Comparison of ENCODE assay signal across 10 cellular contexts in the genomic region with DNA sequence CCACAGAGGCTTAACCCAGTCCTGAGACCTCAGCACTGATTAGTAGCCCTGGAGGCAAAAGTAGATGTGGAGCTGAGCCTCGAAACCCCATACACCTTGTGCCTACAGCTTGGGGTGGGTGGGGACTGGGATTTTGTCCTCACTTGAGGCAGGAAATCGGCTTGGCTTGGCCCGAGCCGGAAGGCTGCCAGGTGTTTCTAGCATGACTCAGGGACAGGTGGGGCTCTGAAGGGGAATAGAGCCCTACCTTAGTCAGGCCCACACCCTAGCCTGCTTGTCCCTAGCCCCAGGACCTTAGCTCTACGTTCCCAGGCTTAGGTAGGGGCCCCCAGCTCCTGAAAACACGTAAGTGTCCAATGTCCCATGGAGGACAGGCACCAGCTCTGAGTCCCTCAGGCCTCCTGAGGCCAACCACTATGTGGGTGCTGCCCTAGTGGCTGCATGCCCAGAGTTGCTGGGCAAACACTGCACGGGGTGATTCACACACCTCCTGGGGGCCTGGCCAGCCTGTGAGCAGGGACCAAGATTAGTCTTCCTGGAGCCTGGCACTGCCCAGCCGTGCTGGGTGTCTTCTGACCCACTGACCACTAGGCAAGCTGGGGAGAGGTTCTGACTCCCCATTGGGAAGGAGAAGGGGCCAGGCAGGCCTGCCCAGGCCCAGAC. TPM values are rescaled to one million over a fixed set of nuclear protein-coding genes. Genes with fewer than 3 reads are reported as not detected.
DNase-seq lines count a peak whose midpoint lies in the region; ATAC-seq and TF ChIP-seq lines count a peak whose summit lies in the region.
"Had no signal": no experiment of that assay in that cellular context is flagged by ENCODE, and none has a peak within 500 bp of the region (broad histone marks: within the 10 kb centered on the region; RNA-seq: fewer than 3 reads in every experiment).

No MANE protein-coding gene starts in this region.

- H3K79me2 ChIP-seq in MM.1S (ENCODE audit: low read length) = no peaks in the 10 kb centered on the region
- H3K79me2 ChIP-seq: parathyroid adenoma had no signal

- H3K36me3 ChIP-seq in MM.1S (replicated peaks; ENCODE audit: insufficient read depth, low read length) (no peaks in the 10 kb centered on the region), colonic mucosa (peaks cover under 1% of the 10 kb centered on the region), mucosa of stomach (ENCODE audit: control insufficient read depth, insufficient read depth, low read length) (peaks cover 13% of the 10 kb centered on the region)

- DNase-seq in MM.1S (peak; percentile 39), colonic mucosa (peak; percentile 92)
- no peak for DNase-seq in effector CD8-positive, alpha-beta T cell (lab: John Stamatoyannopoulos, UW)
- DNase-seq: NCI-H2171 treated with DMSO at 0.1 percent for 48 hours had no signal

- H3K9me3 ChIP-seq in MM.1S (replicated peaks; ENCODE audit: insufficient read depth, low read length) = no peaks in the 10 kb centered on the region
- no peaks in the 10 kb centered on the region for H3K9me3 ChIP-seq in colonic mucosa
- H3K9me3 ChIP-seq in mucosa of stomach (ENCODE audit: control insufficient read depth, low read length) = no peaks in the 10 kb centered on the region

- H3K4me3 ChIP-seq in MM.1S (ENCODE audit: low read length) (no peak overlapping the region), colonic mucosa (peak overlapping the region; percentile 10), mucosa of stomach (ENCODE audit: low read length) (peak overlapping the region; percentile 29)

- no peaks in the 10 kb centered on the region for H3K9me2 ChIP-seq in MM.1S (replicated peaks; ENCODE audit: insufficient read depth, low read length)

- no peaks in the 10 kb centered on the region for H3F3A ChIP-seq in MM.1S (ENCODE audit: insufficient read depth, low read length)

- H3K27ac ChIP-seq in C4-2B (peak overlapping the region; percentile 22), MM.1S (ENCODE audit: low read length) (peak overlapping the region; percentile 22; the same call in 1 of the 2 replicates), colonic mucosa (peak overlapping the region; percentile 90)
- H3K27ac ChIP-seq: parathyroid adenoma had no signal

- no peak for TF ChIP-seq CTCF in C4-2B (conservative IDR thresholded peaks at IDR 0.05)
- TF ChIP-seq CTCF in MM.1S (IDR thresholded peaks at IDR 0.05; ENCODE audit: low read length) = no peak
- TF ChIP-seq CTCF in colonic mucosa (IDR thresholded peaks at IDR 0.05) = no peak

- peak overlapping the region; percentile 10; the same call in 1 of the 2 replicates for H3K4me2 ChIP-seq in MM.1S (ENCODE audit: low read depth, low read length)

- H3K27me3 ChIP-seq in MM.1S (replicated peaks; ENCODE audit: insufficient read depth, low read length) (no peaks in the 10 kb centered on the region), colonic mucosa (no peaks in the 10 kb centered on the region), mucosa of stomach (ENCODE audit: control insufficient read depth, insufficient read depth, low read length) (no peaks in the 10 kb centered on the region)

- 0 out of 2 replicates have a peak overlapping the region, but pooled peaks have one; percentile 11 for H2AFZ ChIP-seq in MM.1S (ENCODE audit: low read length)
- H2AFZ ChIP-seq: parathyroid adenoma had no signal

- H3K4me1 ChIP-seq in MM.1S (ENCODE audit: low read length) = peaks cover 16% of the 10 kb centered on the region
- peaks cover 20% of the 10 kb centered on the region for H3K4me1 ChIP-seq in colonic mucosa
- H3K4me1 ChIP-seq in mucosa of stomach (ENCODE audit: control insufficient read depth, insufficient read depth, low read length) = peaks cover 48% of the 10 kb centered on the region
- H3K4me1 ChIP-seq: parathyroid adenoma had no signal

- no peaks in the 10 kb centered on the region for H4K20me1 ChIP-seq in MM.1S (ENCODE audit: insufficient read depth, low read length)

- ATAC-seq in GM18502 (IDR thresholded peaks at IDR 0.05; ENCODE audit: poor library complexity, unreplicated experiment) (no peak), HG03025 (IDR thresholded peaks at IDR 0.05; ENCODE audit: low FRiP score, unreplicated experiment) (no peak), GM18907 (IDR thresholded peaks at IDR 0.05; ENCODE audit: unreplicated experiment) (no peak)

- intact Hi-C loops in colonic mucosa (cut with DNase I) = loop anchor here (10.0 kb wide), 1 partner anchor 196 kb away; no protein-coding TSS in a partner anchor

- H3K9ac ChIP-seq in MM.1S (ENCODE audit: low read length) (no peak overlapping the region), colonic mucosa (ENCODE audit: low read depth in 2 of 2, low read length in 2 of 2) (peak overlapping the region; percentile 56 to 88), mucosa of stomach (ENCODE audit: low read length) (peak overlapping the region; percentile 74)
- H3K9ac ChIP-seq: parathyroid adenoma had no signal

RNA-seq across cellular contexts. Expression of gene MST1R, which starts 3.1 kb away (rescaled TPM):
- total RNA-seq in colonic mucosa = 100 to 1,000 TPM in 1 of 2 donors, 10 to 100 TPM in 1; 88.9 to 173 TPM

RNA-seq across cellular contexts. Expression of gene MON1A, which starts 29.0 kb away (rescaled TPM):
- total RNA-seq in colonic mucosa = 10 to 100 TPM in 1 of 2 donors, 1 to 10 TPM in 1; 4.5 to 14.9 TPM

RNA-seq across cellular contexts. Expression of gene CAMKV, which starts 30.9 kb away (rescaled TPM):
- under 1 TPM; 0.21 to 0.30 TPM for total RNA-seq in colonic mucosa

RNA-seq across cellular contexts. Expression of gene RBM6, which starts 39.3 kb away (rescaled TPM):
- total RNA-seq in colonic mucosa = 10 to 100 TPM; 49.8 to 60.3 TPM

RNA-seq across cellular contexts. Expression of gene TRAIP, which starts 44.3 kb away (rescaled TPM):
- total RNA-seq in colonic mucosa = 10 to 100 TPM in 1 of 2 donors, 1 to 10 TPM in 1; 3.6 to 19.7 TPM

Comparison
In these comparisons a context has a peak if more than half of its experiments do, and no peak if none do; other contexts are left out.
1. H3K27ac ChIP-seq: peak in every context shown above with its lines; median percentile 90 in colonic mucosa; 22 in C4-2B; 22 in MM.1S.